14 cellular contexts compared by ENCODE assay signal in genomic region chr17:81550285-81550684, GRCh38. TPM values are rescaled to one million over a fixed set of nuclear protein-coding genes. Genes with fewer than 3 reads are reported as not detected.
DNase-seq lines count a peak whose midpoint lies in the region; ATAC-seq and TF ChIP-seq lines count a peak whose summit lies in the region.
"Had no signal": no experiment of that assay in that cellular context is flagged by ENCODE, and none has a peak within 500 bp of the region (broad histone marks: within the 10 kb centered on the region; RNA-seq: fewer than 3 reads in every experiment).

No MANE protein-coding gene starts in this region.

- no peak overlapping the region for H3K4me2 ChIP-seq in neuronal stem cell (ENCODE audit: insufficient read depth, low read length, poor library complexity, severe bottlenecking)

- H3K4me1 ChIP-seq in neuronal stem cell (ENCODE audit: control insufficient read depth in 2 of 2, insufficient read depth in 1 of 2, low read depth in 1 of 2, low read length in 2 of 2): peaks cover 14 to 17% of the 10 kb centered on the region in 2 donors

- H4K91ac ChIP-seq in neuronal stem cell (ENCODE audit: low read depth, low read length, poor library complexity): no peak overlapping the region

- no peaks in the 10 kb centered on the region for H3K27me3 ChIP-seq in neuronal stem cell (ENCODE audit: control insufficient read depth in 3 of 3, insufficient read depth in 3 of 3, low read depth in 1 of 3, low read length in 3 of 3)

- no peak for TF ChIP-seq CTCF in VCaP (conservative IDR thresholded peaks at IDR 0.05)

- peak overlapping the region; percentile 82 for H3K4me3 Mint-ChIP-seq in activated CD8-positive, alpha-beta memory T cell treated with anti-CD3 and anti-CD28 coated beads, Interleukin-2, amount 10 ng/mL, durations not matched to agents 7 days and 5 days
- peak overlapping the region; percentile 88 to 92 for H3K4me3 Mint-ChIP-seq in effector memory CD8-positive, alpha-beta T cell

- ATAC-seq in activated CD8-positive, alpha-beta memory T cell treated with anti-CD3 and anti-CD28 coated beads, Interleukin-2, amount 10 ng/mL, durations not matched to agents 7 days and 5 days: no peak
- ATAC-seq in effector memory CD8-positive, alpha-beta T cell (replicated peaks): no peak
- no peak for ATAC-seq in SK-N-SH treated with all-trans-retinoic acid at 6 μM for 48 hours
- ATAC-seq in GM18519 (IDR thresholded peaks at IDR 0.05; ENCODE audit: low FRiP score, unreplicated experiment): no peak
- ATAC-seq: lower lobe of right lung had no signal

- peak overlapping the region; percentile 71 for H3K14ac ChIP-seq in neuronal stem cell (ENCODE audit: low read length)

- H3K18ac ChIP-seq in neuronal stem cell (ENCODE audit: low read length): no peak overlapping the region

- H3K27ac Mint-ChIP-seq in activated CD8-positive, alpha-beta memory T cell treated with anti-CD3 and anti-CD28 coated beads, Interleukin-2, amount 10 ng/mL, durations not matched to agents 7 days and 5 days: no peak overlapping the region
- peak overlapping the region in 1 of 2 donors; percentile 41 for H3K27ac Mint-ChIP-seq in effector memory CD8-positive, alpha-beta T cell

- H3K4me1 Mint-ChIP-seq in activated CD8-positive, alpha-beta memory T cell treated with anti-CD3 and anti-CD28 coated beads, Interleukin-2, amount 10 ng/mL, durations not matched to agents 7 days and 5 days: peaks cover 41% of the 10 kb centered on the region
- peaks cover 14 to 30% of the 10 kb centered on the region in 2 donors for H3K4me1 Mint-ChIP-seq in effector memory CD8-positive, alpha-beta T cell (ENCODE audit: low read depth in 2 of 2)

- no peaks in the 10 kb centered on the region for H3K9me3 Mint-ChIP-seq in activated CD8-positive, alpha-beta memory T cell treated with anti-CD3 and anti-CD28 coated beads, Interleukin-2, amount 10 ng/mL, durations not matched to agents 7 days and 5 days (ENCODE audit: low read depth)
- H3K9me3 Mint-ChIP-seq in effector memory CD8-positive, alpha-beta T cell: no peaks in the 10 kb centered on the region

- H3K4me3 ChIP-seq in neuronal stem cell (ENCODE audit: low read length in 2 of 2): peak overlapping the region in 1 of 2 donors; percentile 96
- H3K4me3 ChIP-seq: lower lobe of right lung had no signal

- H2BK120ac ChIP-seq in neuronal stem cell (ENCODE audit: low read depth, low read length): no peak overlapping the region

- H3K36me3 Mint-ChIP-seq in activated CD8-positive, alpha-beta memory T cell treated with anti-CD3 and anti-CD28 coated beads, Interleukin-2, amount 10 ng/mL, durations not matched to agents 7 days and 5 days: peaks cover 7% of the 10 kb centered on the region
- peaks cover 37% of the 10 kb centered on the region for H3K36me3 Mint-ChIP-seq in effector memory CD8-positive, alpha-beta T cell (ENCODE audit: insufficient read depth)

- no peak for DNase-seq in activated CD8-positive, alpha-beta memory T cell treated with anti-CD3 and anti-CD28 coated beads, Interleukin-2, amount 10 ng/mL, durations not matched to agents 7 days and 5 days
- no peak for DNase-seq in activated CD8-positive, alpha-beta memory T cell treated with anti-CD3 and anti-CD28 coated beads for 24 hours
- DNase-seq in effector memory CD8-positive, alpha-beta T cell: no peak
- no peak for DNase-seq in neuronal stem cell (ENCODE audit: low spot score)
- DNase-seq in DMS53 treated with DMSO at 0.1 percent for 48 hours (lab: John Stamatoyannopoulos, UW; ENCODE audit: unreplicated experiment): no peak
- DNase-seq: activated CD4-positive, alpha-beta T cell treated with anti-CD3 and anti-CD28 coated beads for 1 hour; cortex of kidney; hypothalamus; lower lobe of right lung; stimulated activated CD4-positive, alpha-beta T cell treated with anti-CD3 and anti-CD28 coated beads, Interleukin-15, amount 100 ng/mL, for 24 hours; trophoblast cell had no signal

- H3K4ac ChIP-seq in neuronal stem cell (ENCODE audit: low read length): no peak overlapping the region

- H2BK15ac ChIP-seq in neuronal stem cell (ENCODE audit: low read length): no peak overlapping the region

- H2BK5ac ChIP-seq in neuronal stem cell (ENCODE audit: low read length): no peak overlapping the region

- CTCF ChIA-PET in activated CD8-positive, alpha-beta memory T cell treated with anti-CD3 and anti-CD28 coated beads, Interleukin-2, amount 10 ng/mL, durations not matched to agents 7 days and 5 days (lab: Charles Lee): interaction anchor here (1.2 kb wide), 1 partner anchor 33 kb away, joined by 3 read pairs; no protein-coding TSS in a partner anchor

- H3K79me1 ChIP-seq in neuronal stem cell (ENCODE audit: low read depth, low read length): peaks cover 22% of the 10 kb centered on the region

- H3K27me3 Mint-ChIP-seq in activated CD8-positive, alpha-beta memory T cell treated with anti-CD3 and anti-CD28 coated beads, Interleukin-2, amount 10 ng/mL, durations not matched to agents 7 days and 5 days: no peaks in the 10 kb centered on the region
- H3K27me3 Mint-ChIP-seq in effector memory CD8-positive, alpha-beta T cell: no peaks in the 10 kb centered on the region

- no peaks in the 10 kb centered on the region for H3K9me3 ChIP-seq in neuronal stem cell (replicated peaks in 1 of 2; ENCODE audit: control insufficient read depth in 2 of 2, insufficient read depth in 1 of 2, low read depth in 1 of 2, low read length in 2 of 2)
- H3K9me3 ChIP-seq: lower lobe of right lung had no signal

- H4K8ac ChIP-seq in neuronal stem cell (ENCODE audit: low read depth, low read length): no peak overlapping the region

- H3K36me3 ChIP-seq in neuronal stem cell (replicated peaks in 1 of 2; ENCODE audit: control insufficient read depth in 2 of 2, insufficient read depth in 2 of 2, low read length in 2 of 2): peaks cover 38 to 47% of the 10 kb centered on the region in 2 donors

- H3K9ac ChIP-seq in neuronal stem cell (ENCODE audit: low read depth, low read length, poor library complexity): no peak overlapping the region

- H3K23ac ChIP-seq in neuronal stem cell (ENCODE audit: low read depth, low read length, poor library complexity): peak overlapping the region; percentile 55

- peak overlapping the region; percentile 71 for H2AK5ac ChIP-seq in neuronal stem cell (ENCODE audit: low read depth, low read length)

- WGBS in neuronal stem cell (ENCODE audit: extremely low coverage in 2 of 2, insufficient read length in 2 of 2, insufficient replicate concordance in 1 of 2), 2 donors: no CpG with 5 or more reads among the region's 15 CpGs

- H2BK12ac ChIP-seq in neuronal stem cell (ENCODE audit: low read length): no peak overlapping the region

- peak overlapping the region; percentile 90; the same call in 1 of the 2 replicates for H3K27ac ChIP-seq in VCaP
- H3K27ac ChIP-seq in neuronal stem cell (replicated peaks; ENCODE audit: low read length): no peak overlapping the region
- H3K27ac ChIP-seq: lower lobe of right lung had no signal

- no peak overlapping the region for H2AFZ ChIP-seq in neuronal stem cell (ENCODE audit: low read length)

TF ChIP-seq in SK-N-SH treated with all-trans-retinoic acid at 6 μM for 48 hours, 23 proteins besides CTCF, POLR2A, EP300 and RAD21 (continues in another document):
- TF ChIP-seq TSHZ2 (CRISPR knock-in tag; IDR thresholded peaks at IDR 0.05) (no peak), SNAI2 (CRISPR knock-in tag; IDR thresholded peaks at IDR 0.05) (no peak), CSRNP3 (CRISPR knock-in tag; IDR thresholded peaks at IDR 0.05) (no peak)

RNA-seq across cellular contexts. Expression of gene FAAP100, which starts 1.9 kb away (rescaled TPM):
- total RNA-seq in activated CD8-positive, alpha-beta memory T cell treated with anti-CD3 and anti-CD28 coated beads, Interleukin-2, amount 10 ng/mL, durations not matched to agents 7 days and 5 days: 10 to 100 TPM; 39.8 to 44.5 TPM
- 11.8 TPM for polyA plus RNA-seq in neuronal stem cell (2013, experiment 1 of 2)
- 12.1 TPM for polyA plus RNA-seq in neuronal stem cell (2013, experiment 2 of 2)

RNA-seq across cellular contexts. Expression of gene FSCN2, which starts 22.1 kb away (rescaled TPM):
- under 1 TPM; 0.41 to 0.56 TPM for total RNA-seq in activated CD8-positive, alpha-beta memory T cell treated with anti-CD3 and anti-CD28 coated beads, Interleukin-2, amount 10 ng/mL, durations not matched to agents 7 days and 5 days
- polyA plus RNA-seq in neuronal stem cell (2013, experiment 1 of 2): 0.20 TPM
- 0.25 TPM for polyA plus RNA-seq in neuronal stem cell (2013, experiment 2 of 2)

RNA-seq across cellular contexts. Expression of gene ACTG1, which starts 37.7 kb away (rescaled TPM):
- 1,000 to 10,000 TPM; 3,566 to 4,759 TPM for total RNA-seq in activated CD8-positive, alpha-beta memory T cell treated with anti-CD3 and anti-CD28 coated beads, Interleukin-2, amount 10 ng/mL, durations not matched to agents 7 days and 5 days
- 5,937 TPM for polyA plus RNA-seq in neuronal stem cell (2013, experiment 1 of 2)
- 5,622 TPM for polyA plus RNA-seq in neuronal stem cell (2013, experiment 2 of 2)
